In genomic region chr16:53091508-53092211, GRCh38 we compare ENCODE assay signal across 8 cellular contexts. TPM values are rescaled to one million over a fixed set of nuclear protein-coding genes. Genes with fewer than 3 reads are reported as not detected.
DNase-seq lines count a peak whose midpoint lies in the region; ATAC-seq and TF ChIP-seq lines count a peak whose summit lies in the region.

No MANE protein-coding gene starts in this region.

- H3K9me3 ChIP-seq in heart right ventricle: no peaks in the 10 kb centered on the region

- H3K27ac ChIP-seq in heart right ventricle: peak overlapping the region; percentile 77 to 97 (median 86)

- no peaks in the 10 kb centered on the region for H3K27me3 ChIP-seq in heart right ventricle

- H3K36me3 ChIP-seq in heart right ventricle: no peaks in the 10 kb centered on the region

- ATAC-seq in heart right ventricle (peak; percentile 24 to 59 (median 45)), GM21367 (IDR thresholded peaks at IDR 0.05; ENCODE audit: unreplicated experiment) (no peak)

- TF ChIP-seq CTCF in HFF-Myc (IDR thresholded peaks at IDR 0.05; ENCODE audit: low read depth, low read length, missing control alignments) (no peak), heart right ventricle (IDR thresholded peaks at IDR 0.05) (no peak)

- intact Hi-C loops in heart right ventricle (cut with DNase I): loop anchor here in 6 of 10 donors (2.0 to 5.0 kb wide), 5 partner anchors 34 to 41 kb away; partner anchors contain the start of gene CHD9 (in 1 of the 6)
- intact Hi-C loops in posterior vena cava (cut with DNase I): loop anchor here (1.0 to 5.0 kb wide), 2 partner anchors 28 to 41 kb away; no protein-coding TSS in a partner anchor

- peaks cover 35 to 77% (median 64%) of the 10 kb centered on the region in 9 donors for H3K4me1 ChIP-seq in heart right ventricle

- H3K4me3 ChIP-seq in HFF-Myc (replicated peaks; ENCODE audit: low read depth, low read length): peak overlapping the region; percentile 23; the same call in 1 of the 2 replicates
- peak overlapping the region in 1 of 10 donors; percentile 5 for H3K4me3 ChIP-seq in heart right ventricle

- H3K9me3 Mint-ChIP-seq in activated naive CD8-positive, alpha-beta T cell (ENCODE audit: low read depth): no peaks in the 10 kb centered on the region

- H3K36me3 Mint-ChIP-seq in activated naive CD8-positive, alpha-beta T cell: peaks cover 2% of the 10 kb centered on the region

- no peak overlapping the region for H3K4me3 Mint-ChIP-seq in activated naive CD8-positive, alpha-beta T cell

- H3K27ac Mint-ChIP-seq in activated naive CD8-positive, alpha-beta T cell: peak overlapping the region; percentile 51

- 37 to 47% methylated on average over 7 of the region's 7 CpGs for WGBS in heart right ventricle, 2 donors

- DNase-seq in SIG-M5 treated with dmso at 0.1 percent for 504 hours (lab: John Stamatoyannopoulos, UW; ENCODE audit: unreplicated experiment) (peak; percentile 70), SIG-M5 (lab: John Stamatoyannopoulos, UW) (no peak), HFF-Myc (ENCODE audit: extremely low read depth, low read depth) (peak; percentile 87), NCI-H1105 treated with DMSO at 0.1 percent for 48 hours (lab: John Stamatoyannopoulos, UW) (peak; percentile 93), heart right ventricle (peak; percentile 60 to 71), posterior vena cava (ENCODE audit: low spot score) (peak; percentile 92)

- peaks cover 20% of the 10 kb centered on the region for H3K4me1 Mint-ChIP-seq in activated naive CD8-positive, alpha-beta T cell (ENCODE audit: low read depth)

- no peaks in the 10 kb centered on the region for H3K27me3 Mint-ChIP-seq in activated naive CD8-positive, alpha-beta T cell

RNA-seq across cellular contexts. Expression of gene CHD9, which starts 36.9 kb away (rescaled TPM):
- total RNA-seq in heart right ventricle: 10 to 100 TPM; 39.6 to 58.4 (median 45.1) TPM
- polyA plus RNA-seq in heart right ventricle: 10 to 100 TPM in 1 of 2 donors, 1 to 10 TPM in 1; 7.0 to 15.7 TPM
- total RNA-seq in posterior vena cava: 10 to 100 TPM; 84.7 to 90.4 TPM

RNA-seq across cellular contexts. Expression of gene CHD9NB, which starts 39.0 kb away (rescaled TPM):
- total RNA-seq in heart right ventricle (1 to 10 TPM in 1 of 10 donors, under 1 TPM in 7, not detected in 2; 0.29 to 1.2 (median 0.51) TPM), posterior vena cava (1 to 10 TPM; 1.0 to 3.2 TPM)
- 1 to 10 TPM in 1 of 2 donors, under 1 TPM in 1; 0.17 to 1.5 TPM for polyA plus RNA-seq in heart right ventricle
